Comparison of ENCODE assay signal across 10 cellular contexts in the genomic region with DNA sequence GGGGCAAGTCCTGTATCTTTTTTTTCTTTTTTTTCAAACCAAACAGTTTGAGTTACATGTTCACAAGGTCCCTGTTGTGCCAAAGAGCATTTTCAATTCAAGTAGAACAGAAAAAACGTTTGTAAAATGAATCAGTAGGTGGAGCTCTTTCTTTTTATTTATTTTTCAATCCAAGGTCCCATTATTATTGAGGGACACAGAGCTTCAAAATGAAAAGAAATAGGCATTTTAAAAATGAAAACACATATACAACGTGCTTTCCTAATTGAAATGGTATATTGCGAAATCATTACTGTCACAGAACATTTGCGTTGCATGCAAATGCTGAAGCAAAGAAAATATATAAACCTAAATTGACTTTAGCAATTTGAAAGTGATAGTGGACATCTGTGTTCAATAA.
DNase-seq lines count a peak whose midpoint lies in the region; ATAC-seq, FAIRE-seq and TF ChIP-seq lines count a peak whose summit lies in the region.
"Had no signal": no experiment of that assay in that cellular context is flagged by ENCODE, and none has a peak within 500 bp of the region (broad histone marks: within the 10 kb centered on the region; RNA-seq: fewer than 3 reads in every experiment).

No MANE protein-coding gene starts in this region.

- H3K4me3 ChIP-seq in heart right ventricle (no peak overlapping the region), Panc1 (ENCODE audit: low read depth in 2 of 2, low read length in 2 of 2) (no peak overlapping the region), fibroblast of villous mesenchyme (ENCODE audit: low read depth, low read length) (no peak overlapping the region), uterus (no peak overlapping the region)

- no peak for ATAC-seq in heart right ventricle
- ATAC-seq in left ventricle myocardium superior, result no peak
- ATAC-seq in Panc1, result no peak
- no peak for ATAC-seq in HG02973 (IDR thresholded peaks at IDR 0.05; ENCODE audit: unreplicated experiment)
- ATAC-seq in T-helper 17 cell, result no peak
- ATAC-seq: CD8-positive, alpha-beta T cell had no signal

- TF ChIP-seq POLR2A in uterus (IDR thresholded peaks at IDR 0.05), result no peak

- CTCF ChIA-PET in Panc1 (lab: Charles Lee), result interaction anchor here (0.6 kb wide), 1 partner anchor 1372 kb away, joined by 3 read pairs; no protein-coding TSS in a partner anchor

- DNase-seq in heart right ventricle, result no peak
- DNase-seq in left ventricle myocardium superior, result no peak
- DNase-seq in Panc1 (ENCODE audit: low read depth, low spot score), result no peak
- peak; percentile 11 for DNase-seq in fibroblast of villous mesenchyme (ENCODE audit: low read depth)
- no peak for DNase-seq in uterus
- no peak for DNase-seq in HTR-8/SVneo (ENCODE audit: insufficient read length, low spot score)
- no peak for DNase-seq in T-helper 17 cell
- DNase-seq: CD8-positive, alpha-beta T cell had no signal

- H3K36me3 Mint-ChIP-seq in T-helper 17 cell (ENCODE audit: low read depth), result no peaks in the 10 kb centered on the region
- H3K36me3 Mint-ChIP-seq: CD8-positive, alpha-beta T cell; IgD-negative memory B cell had no signal

- intact Hi-C loops in heart right ventricle (cut with DNase I), result loop anchor here in 3 of 10 donors (2.0 to 10.0 kb wide), 3 partner anchors 712 to 792 kb away; partner anchors contain the start of gene MECOM (in 1 of the 3)
- intact Hi-C loops in left ventricle myocardium superior (cut with micrococcal nuclease), result no loop called here
- intact Hi-C loops in Panc1 (cut with micrococcal nuclease; ENCODE audit: unreplicated experiment), result no loop called here
- intact Hi-C loops in uterus (cut with DNase I; ENCODE audit: low total_unique reads), result no loop called here

- H3K4me1 ChIP-seq in heart right ventricle (no peaks in the 10 kb centered on the region), Panc1 (ENCODE audit: control insufficient read depth, insufficient read depth, low read length) (no peaks in the 10 kb centered on the region), uterus (no peaks in the 10 kb centered on the region)

- in situ Hi-C loops in Panc1 (cut with HindIII; ENCODE audit: low pct_unique_long_range_greater_than_20kb, low sequenced_read_pairs), result no loop called here

- H3K4me1 Mint-ChIP-seq in T-helper 17 cell, result no peaks in the 10 kb centered on the region
- H3K4me1 Mint-ChIP-seq: IgD-negative memory B cell had no signal

- TF ChIP-seq CTCF in heart right ventricle (IDR thresholded peaks at IDR 0.05) (peak in 6 of 9 donors; percentile 20 to 45 (median 30)), Panc1 (IDR thresholded peaks at IDR 0.05) (peak; percentile 15; the same call in 1 of the 2 replicates), fibroblast of villous mesenchyme (IDR thresholded peaks at IDR 0.05; ENCODE audit: insufficient read depth, low read depth, low read length) (peak; percentile 9), uterus (IDR thresholded peaks at IDR 0.05) (peak in 3 of 4 experiments; percentile 15 to 31 (median 19))

- BruUV-seq in Panc1 (replicated peaks; lab: Mats Ljungman, UMichigan), result no TSS peak

- no peak overlapping the region for H3K27ac Mint-ChIP-seq in T-helper 17 cell
- H3K27ac Mint-ChIP-seq: CD8-positive, alpha-beta T cell; IgD-negative memory B cell had no signal

- H3K27ac ChIP-seq in heart right ventricle (no peak overlapping the region), Panc1 (ENCODE audit: low read length) (no peak overlapping the region), uterus (peak overlapping the region in 1 of 2 donors; percentile 26)

- WGBS in heart right ventricle, 2 donors, result 47 to 55% methylated on average over 4 of the region's 4 CpGs

- no peak overlapping the region for H3K4me3 Mint-ChIP-seq in T-helper 17 cell
- H3K4me3 Mint-ChIP-seq: CD8-positive, alpha-beta T cell; IgD-negative memory B cell had no signal

- H3K36me3 ChIP-seq in heart right ventricle (no peaks in the 10 kb centered on the region), Panc1 (ENCODE audit: control insufficient read depth, insufficient read depth, low read length) (no peaks in the 10 kb centered on the region), uterus (no peaks in the 10 kb centered on the region)

- H3K9me3 ChIP-seq in heart right ventricle, result peaks cover 0 to 7% (median 0%) of the 10 kb centered on the region in 11 donors
- H3K9me3 ChIP-seq in Panc1 (ENCODE audit: control insufficient read depth, insufficient read depth, low read depth, low read length), result no peaks in the 10 kb centered on the region
- no peaks in the 10 kb centered on the region for H3K9me3 ChIP-seq in uterus
- no peaks in the 10 kb centered on the region for H3K9me3 ChIP-seq in T-helper 17 cell (ENCODE audit: control insufficient read depth, low read length, poor library complexity, severe bottlenecking)

- no peaks in the 10 kb centered on the region for H3K27me3 Mint-ChIP-seq in T-helper 17 cell
- H3K27me3 Mint-ChIP-seq: IgD-negative memory B cell had no signal

- POLR2A ChIA-PET in Panc1 (lab: Charles Lee), result no interaction called here

- no peaks in the 10 kb centered on the region for H3K27me3 ChIP-seq in heart right ventricle
- no peaks in the 10 kb centered on the region for H3K27me3 ChIP-seq in Panc1 (ENCODE audit: control insufficient read depth, insufficient read depth, low read length)
- H3K27me3 ChIP-seq in uterus, result no peaks in the 10 kb centered on the region

- no peak for FAIRE-seq in HTR-8/SVneo (lab: Jason Lieb, UNC)
